18 cellular contexts compared by ENCODE assay signal in genomic region chr3:181683563-181683962, GRCh38. TPM values are rescaled to one million over a fixed set of nuclear protein-coding genes. Genes with fewer than 3 reads are reported as not detected.
"Had no signal": no experiment of that assay in that cellular context is flagged by ENCODE, and none has a peak within 500 bp of the region (broad histone marks: within the 10 kb centered on the region; RNA-seq: fewer than 3 reads in every experiment).

No MANE protein-coding gene starts in this region.

- ATAC-seq: activated CD4-positive, CD25-positive, alpha-beta regulatory T cell treated with anti-CD3 and anti-CD28 coated beads, Interleukin-2, amount 50 U/mL, for 24 hours; heart right ventricle; psoas muscle; right lobe of liver; stimulated activated memory B cell treated with anti-CD40 and anti-IgM and Interleukin-4, amounts not matched to agents 10 μg/mL and 1 μg/mL and 100 μg/mL, for 72 hours had no signal

- H3K27me3 ChIP-seq: right lobe of liver, tibial nerve had no signal

- H3K4me1 ChIP-seq: heart right ventricle, left ventricle myocardium inferior, psoas muscle, right lobe of liver, spleen, tibial nerve had no signal

- H3K4me3 Mint-ChIP-seq: activated naive CD4-positive, alpha-beta T cell treated with anti-CD3 and anti-CD28 coated beads, Interleukin-2, amount 50 U/mL, for 24 hours; nephron progenitor cell; stimulated activated memory B cell treated with anti-CD40 and anti-IgM and Interleukin-4, amounts not matched to agents 10 μg/mL and 1 μg/mL and 100 μg/mL, for 72 hours had no signal

- H3K27ac ChIP-seq: coronary artery, heart right ventricle, left ventricle myocardium inferior, psoas muscle, right lobe of liver, spleen, tibial nerve had no signal

- H3K9me3 ChIP-seq: psoas muscle, right lobe of liver had no signal

- DNase-seq: caudate nucleus; effector CD8-positive, alpha-beta T cell; heart right ventricle; islet precursor cell; left ventricle myocardium inferior; mesenchymal stem cell; nephron progenitor cell; psoas muscle; right lobe of liver; spleen; stimulated activated CD4-positive, alpha-beta T cell treated with anti-CD3 and anti-CD28 coated beads, Interleukin-1b, Interleukin-23, amount 100 ng/mL, for 48 hours had no signal

- H3K4me1 Mint-ChIP-seq: activated naive CD4-positive, alpha-beta T cell treated with anti-CD3 and anti-CD28 coated beads, Interleukin-2, amount 50 U/mL, for 24 hours; nephron progenitor cell; stimulated activated memory B cell treated with anti-CD40 and anti-IgM and Interleukin-4, amounts not matched to agents 10 μg/mL and 1 μg/mL and 100 μg/mL, for 72 hours had no signal

- H3K36me3 ChIP-seq: heart right ventricle, left ventricle myocardium inferior, right lobe of liver, spleen, tibial nerve had no signal

- H3K27ac Mint-ChIP-seq: activated naive CD4-positive, alpha-beta T cell treated with anti-CD3 and anti-CD28 coated beads, Interleukin-2, amount 50 U/mL, for 24 hours; nephron progenitor cell; stimulated activated memory B cell treated with anti-CD40 and anti-IgM and Interleukin-4, amounts not matched to agents 10 μg/mL and 1 μg/mL and 100 μg/mL, for 72 hours had no signal

- H3K4me3 ChIP-seq: coronary artery, heart right ventricle, left ventricle myocardium inferior, psoas muscle, right lobe of liver, spleen, tibial nerve had no signal

- H3K9me3 Mint-ChIP-seq: stimulated activated memory B cell treated with anti-CD40 and anti-IgM and Interleukin-4, amounts not matched to agents 10 μg/mL and 1 μg/mL and 100 μg/mL, for 72 hours had no signal

- H3K36me3 Mint-ChIP-seq: stimulated activated memory B cell treated with anti-CD40 and anti-IgM and Interleukin-4, amounts not matched to agents 10 μg/mL and 1 μg/mL and 100 μg/mL, for 72 hours had no signal

RNA-seq across cellular contexts. Expression of gene SOX2, which starts 28.2 kb away (rescaled TPM):
- total RNA-seq: fibroblast of lung, omental fat pad, psoas muscle, right lobe of liver had no signal
- polyA plus RNA-seq: fibroblast of lung had no signal
